Comparison of ENCODE assay signal across 1 cellular context in the genomic region with DNA sequence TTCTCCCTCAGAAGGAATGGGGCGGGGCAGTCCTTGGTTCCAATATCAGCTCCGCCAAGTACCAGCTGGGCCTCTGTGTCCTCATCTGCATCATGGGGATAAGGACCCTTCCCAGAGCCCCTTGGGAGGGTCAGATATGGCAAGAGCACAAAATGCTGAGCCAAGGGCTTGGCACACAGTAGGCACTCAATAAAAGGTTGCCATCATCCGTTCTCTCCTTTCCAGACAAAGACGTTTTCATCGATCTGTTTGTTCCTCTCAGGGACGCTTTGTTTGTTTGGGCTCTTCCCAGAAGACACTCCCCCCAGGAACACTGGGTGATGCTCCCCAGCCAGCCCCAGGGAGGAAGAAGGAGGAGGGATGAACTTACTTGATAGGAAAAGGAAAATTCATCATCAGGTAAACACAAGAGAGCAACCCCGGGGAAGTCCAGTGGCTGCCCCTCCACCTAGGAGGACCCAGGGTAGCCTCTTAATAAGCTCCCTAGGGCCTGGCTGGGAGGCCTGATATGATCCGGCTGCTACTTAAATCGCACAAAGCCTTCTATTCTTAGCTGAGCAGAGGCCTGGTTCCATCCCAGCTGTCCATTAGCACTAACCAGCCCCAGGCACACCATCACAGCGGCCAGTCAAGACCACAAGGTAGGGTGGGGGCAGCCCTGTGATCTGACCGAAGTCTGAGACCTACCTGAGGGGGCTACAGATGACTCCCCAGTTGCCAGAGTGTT.
TF ChIP-seq lines count a peak whose summit lies in the region.

No MANE protein-coding gene starts in this region.

TF ChIP-seq in IMR-90, 13 proteins besides CTCF, POLR2A, EP300 and RAD21:
- TF ChIP-seq MXI1 (IDR thresholded peaks at IDR 0.05; ENCODE audit: borderline replicate concordance, low read depth, low read length) = no peak
- TF ChIP-seq, protein P1, sequence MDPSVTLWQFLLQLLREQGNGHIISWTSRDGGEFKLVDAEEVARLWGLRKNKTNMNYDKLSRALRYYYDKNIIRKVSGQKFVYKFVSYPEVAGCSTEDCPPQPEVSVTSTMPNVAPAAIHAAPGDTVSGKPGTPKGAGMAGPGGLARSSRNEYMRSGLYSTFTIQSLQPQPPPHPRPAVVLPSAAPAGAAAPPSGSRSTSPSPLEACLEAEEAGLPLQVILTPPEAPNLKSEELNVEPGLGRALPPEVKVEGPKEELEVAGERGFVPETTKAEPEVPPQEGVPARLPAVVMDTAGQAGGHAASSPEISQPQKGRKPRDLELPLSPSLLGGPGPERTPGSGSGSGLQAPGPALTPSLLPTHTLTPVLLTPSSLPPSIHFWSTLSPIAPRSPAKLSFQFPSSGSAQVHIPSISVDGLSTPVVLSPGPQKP (IDR thresholded peaks at IDR 0.05; ENCODE audit: borderline replicate concordance, low read depth, low read length) = no peak
- no peak for TF ChIP-seq NFE2L2 (IDR thresholded peaks at IDR 0.05; ENCODE audit: low read depth, low read length)
- TF ChIP-seq, protein P2, sequence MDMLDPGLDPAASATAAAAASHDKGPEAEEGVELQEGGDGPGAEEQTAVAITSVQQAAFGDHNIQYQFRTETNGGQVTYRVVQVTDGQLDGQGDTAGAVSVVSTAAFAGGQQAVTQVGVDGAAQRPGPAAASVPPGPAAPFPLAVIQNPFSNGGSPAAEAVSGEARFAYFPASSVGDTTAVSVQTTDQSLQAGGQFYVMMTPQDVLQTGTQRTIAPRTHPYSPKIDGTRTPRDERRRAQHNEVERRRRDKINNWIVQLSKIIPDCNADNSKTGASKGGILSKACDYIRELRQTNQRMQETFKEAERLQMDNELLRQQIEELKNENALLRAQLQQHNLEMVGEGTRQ (IDR thresholded peaks at IDR 0.05; ENCODE audit: low read depth, low read length) = no peak
- no peak for TF ChIP-seq RCOR1 (IDR thresholded peaks at IDR 0.05; ENCODE audit: insufficient replicate concordance, low read length)
- TF ChIP-seq MAFK (IDR thresholded peaks at IDR 0.05; ENCODE audit: low read depth, low read length) = no peak
- no peak for TF ChIP-seq SMC3 (IDR thresholded peaks at IDR 0.05; ENCODE audit: low read depth, low read length)
